Comparison of ENCODE assay signal across 17 cellular contexts in genomic region chr6:3746696-3747095, GRCh38. TPM values are rescaled to one million over a fixed set of nuclear protein-coding genes. Genes with fewer than 3 reads are reported as not detected.
DNase-seq lines count a peak whose midpoint lies in the region; ATAC-seq, FAIRE-seq and TF ChIP-seq lines count a peak whose summit lies in the region.
"Had no signal": no experiment of that assay in that cellular context is flagged by ENCODE, and none has a peak within 500 bp of the region (broad histone marks: within the 10 kb centered on the region; RNA-seq: fewer than 3 reads in every experiment).

No MANE protein-coding gene starts in this region.

- H3K4me1 Mint-ChIP-seq in astrocyte (ENCODE audit: low read depth, unreplicated experiment), result peaks cover 55% of the 10 kb centered on the region

- H2AFZ ChIP-seq in astrocyte (ENCODE audit: low read depth, low read length) (no peak overlapping the region), osteoblast (ENCODE audit: low read length) (no peak overlapping the region)

- TF ChIP-seq CTCF in HL-60 (IDR thresholded peaks at IDR 0.05; ENCODE audit: insufficient read depth, low read length) (no peak), astrocyte (IDR thresholded peaks at IDR 0.05; ENCODE audit: insufficient read depth, low read depth, low read length) (no peak), osteoblast (IDR thresholded peaks at IDR 0.05; ENCODE audit: extremely low read depth, low read depth, low read length) (no peak), thyroid gland (IDR thresholded peaks at IDR 0.05) (no peak), foreskin keratinocyte (conservative IDR thresholded peaks at IDR 0.05) (no peak)

- H3K4me3 ChIP-seq in HL-60 (replicated peaks; ENCODE audit: insufficient read depth, low read length), result no peak overlapping the region
- no peak overlapping the region for H3K4me3 ChIP-seq in astrocyte (ENCODE audit: insufficient read depth, low read depth, low read length)
- peak overlapping the region; percentile 85 for H3K4me3 ChIP-seq in osteoblast (ENCODE audit: insufficient read depth, low read length)
- no peak overlapping the region for H3K4me3 ChIP-seq in thyroid gland (replicated peaks in 1 of 3)
- H3K4me3 ChIP-seq: transverse colon had no signal

- H3K9me3 Mint-ChIP-seq in astrocyte (ENCODE audit: unreplicated experiment), result no peaks in the 10 kb centered on the region
- H3K9me3 Mint-ChIP-seq: activated CD4-positive, alpha-beta memory T cell treated with anti-CD3 and anti-CD28 coated beads, Interleukin-2, amount 10 ng/mL, durations not matched to agents 7 days and 5 days; endodermal cell; natural killer cell had no signal

- DNase-seq in HL-60 (ENCODE audit: low read depth in 1 of 2, low spot score in 1 of 2), result no peak
- DNase-seq in astrocyte (ENCODE audit: low read depth), result no peak
- peak; percentile 78 for DNase-seq in osteoblast (ENCODE audit: insufficient read length, low spot score, missing footprints)
- no peak for DNase-seq in thyroid gland
- DNase-seq in foreskin keratinocyte, result no peak
- DNase-seq: activated CD4-positive, alpha-beta memory T cell treated with anti-CD3 and anti-CD28 coated beads, Interleukin-2, amount 10 ng/mL, durations not matched to agents 7 days and 5 days; activated naive CD4-positive, alpha-beta T cell treated with Interleukin-2 at 50 U/mL for 16 hours; activated T-cell treated with anti-CD3 and anti-CD28 coated beads, Interleukin-2, amount 50 U/mL, for 1 hour; C1 segment of cervical spinal cord; endodermal cell; HCEC 1CT; natural killer cell; NCI-H146; NCI-H69 had no signal

- TF ChIP-seq POLR2A in thyroid gland (IDR thresholded peaks at IDR 0.05), result no peak

- no peaks in the 10 kb centered on the region for H3K27me3 Mint-ChIP-seq in astrocyte (ENCODE audit: low read depth, unreplicated experiment)

- no peak overlapping the region for H3K9ac ChIP-seq in astrocyte (ENCODE audit: low read length)

- H3K9me3 ChIP-seq in astrocyte (ENCODE audit: insufficient read depth, low read depth, low read length), result no peaks in the 10 kb centered on the region
- no peaks in the 10 kb centered on the region for H3K9me3 ChIP-seq in osteoblast (ENCODE audit: low read depth, low read length)
- no peaks in the 10 kb centered on the region for H3K9me3 ChIP-seq in thyroid gland
- H3K9me3 ChIP-seq: transverse colon had no signal

- H3K36me3 ChIP-seq in astrocyte (ENCODE audit: insufficient read depth, low read length), result peaks cover 13% of the 10 kb centered on the region
- peaks cover 57% of the 10 kb centered on the region for H3K36me3 ChIP-seq in osteoblast (ENCODE audit: insufficient read depth, low read length)
- H3K36me3 ChIP-seq in thyroid gland, result no peaks in the 10 kb centered on the region
- H3K36me3 ChIP-seq: transverse colon had no signal

- no peak for ATAC-seq in GM21737 (IDR thresholded peaks at IDR 0.05; ENCODE audit: unreplicated experiment)
- ATAC-seq in foreskin keratinocyte, result no peak
- no peak for ATAC-seq in GM18873 (IDR thresholded peaks at IDR 0.05; ENCODE audit: low FRiP score, unreplicated experiment)
- ATAC-seq: natural killer cell had no signal

- H3K27ac ChIP-seq in HL-60 (replicated peaks) (peak overlapping the region; percentile 70), astrocyte (ENCODE audit: low read depth, low read length) (no peak overlapping the region), osteoblast (ENCODE audit: low read depth, low read length) (peak overlapping the region; percentile 38), thyroid gland (peak overlapping the region in 2 of 3 donors; percentile 93 to 100), foreskin keratinocyte (no peak overlapping the region)

- H3K4me1 ChIP-seq in astrocyte (ENCODE audit: insufficient read depth, low read length) (peaks cover 54% of the 10 kb centered on the region), osteoblast (ENCODE audit: insufficient read depth, low read length) (peaks cover 78% of the 10 kb centered on the region), thyroid gland (peaks cover 57 to 73% of the 10 kb centered on the region in 2 donors), foreskin keratinocyte (peaks cover 4% of the 10 kb centered on the region)

- H4K20me1 ChIP-seq in astrocyte (ENCODE audit: insufficient read depth, low read length), result peaks cover 84% of the 10 kb centered on the region
- peaks cover 83% of the 10 kb centered on the region for H4K20me1 ChIP-seq in osteoblast (ENCODE audit: insufficient read depth, low read length)

- intact Hi-C loops in thyroid gland (cut with DNase I), result loop anchor here (5.0 to 10.0 kb wide), 4 partner anchors 91 to 408 kb away; no protein-coding TSS in a partner anchor

- no peak overlapping the region for H3K4me3 Mint-ChIP-seq in astrocyte (ENCODE audit: unreplicated experiment)
- H3K4me3 Mint-ChIP-seq: activated CD4-positive, alpha-beta memory T cell treated with anti-CD3 and anti-CD28 coated beads, Interleukin-2, amount 10 ng/mL, durations not matched to agents 7 days and 5 days; endodermal cell; natural killer cell had no signal

- H3K27me3 ChIP-seq in HL-60 (ENCODE audit: insufficient read depth, poor library complexity, severe bottlenecking), result peaks cover 26% of the 10 kb centered on the region
- no peaks in the 10 kb centered on the region for H3K27me3 ChIP-seq in astrocyte (ENCODE audit: insufficient read depth, low read length)
- no peaks in the 10 kb centered on the region for H3K27me3 ChIP-seq in osteoblast (ENCODE audit: insufficient read depth, low read length)
- no peaks in the 10 kb centered on the region for H3K27me3 ChIP-seq in thyroid gland
- no peaks in the 10 kb centered on the region for H3K27me3 ChIP-seq in foreskin keratinocyte

- H3K4me2 ChIP-seq in astrocyte (ENCODE audit: low read length) (peak overlapping the region; percentile 91), osteoblast (ENCODE audit: insufficient read depth, low read length) (peak overlapping the region; percentile 98)

- WGBS in thyroid gland, 2 donors, result 87 to 96% methylated on average over 8 of the region's 8 CpGs

- no peak for FAIRE-seq in astrocyte (lab: Jason Lieb, UNC)

- H3K36me3 Mint-ChIP-seq in astrocyte (ENCODE audit: low read depth, unreplicated experiment), result peaks cover 10% of the 10 kb centered on the region
- H3K36me3 Mint-ChIP-seq: natural killer cell had no signal

- H3K79me2 ChIP-seq in astrocyte (ENCODE audit: insufficient read depth, low read length) (peaks cover 99% of the 10 kb centered on the region), osteoblast (ENCODE audit: insufficient read depth, low read length) (peaks cover 97% of the 10 kb centered on the region)

- no peak overlapping the region for H3K27ac Mint-ChIP-seq in astrocyte (ENCODE audit: unreplicated experiment)
- H3K27ac Mint-ChIP-seq: activated CD4-positive, alpha-beta memory T cell treated with anti-CD3 and anti-CD28 coated beads, Interleukin-2, amount 10 ng/mL, durations not matched to agents 7 days and 5 days; endodermal cell; natural killer cell had no signal

RNA-seq across cellular contexts. Expression of gene PXDC1, which starts 4.8 kb away (rescaled TPM):
- total RNA-seq in astrocyte, result 58.2 and 64.4 TPM in 2 replicates
- 144 and 161 TPM in 2 replicates for total RNA-seq in osteoblast
- total RNA-seq in thyroid gland, result 100 to 1,000 TPM in 1 of 4 donors, 10 to 100 TPM in 3; 73.5 to 102 (median 82.7) TPM
- 33.0 and 40.0 TPM in 2 replicates for total RNA-seq in foreskin keratinocyte
- 29.4 and 34.9 TPM in 2 replicates for polyA plus RNA-seq in foreskin keratinocyte

Comparison
In these comparisons a context has a peak if more than half of its experiments do, and no peak if none do; other contexts are left out.
1. H3K27ac ChIP-seq: peak in HL-60 (single experiment), osteoblast (single experiment) and thyroid gland (2 of 3); none in astrocyte (single experiment) and foreskin keratinocyte (single experiment).